ENCODE assay signal across 24 cellular contexts in genomic region chr3:14496351-14496750, GRCh38. TPM values are rescaled to one million over a fixed set of nuclear protein-coding genes. Genes with fewer than 3 reads are reported as not detected.
"Had no signal": no experiment of that assay in that cellular context is flagged by ENCODE, and none has a peak within 500 bp of the region (broad histone marks: within the 10 kb centered on the region; RNA-seq: fewer than 3 reads in every experiment).

No MANE protein-coding gene starts in this region.

- H3K4me3 Mint-ChIP-seq: activated CD8-positive, alpha-beta T cell treated with anti-CD3 and anti-CD28 coated beads, Interleukin-2, amount 10 ng/mL, durations not matched to agents 7 days and 5 days; activated naive CD8-positive, alpha-beta T cell treated with anti-CD3 and anti-CD28 coated beads, Interleukin-2, amount 10 ng/mL, durations not matched to agents 7 days and 5 days; T-helper 17 cell; WTC11 had no signal

- H3K27ac ChIP-seq: adrenal gland, KMS-11 had no signal

- H3K4me2 ChIP-seq: KMS-11 had no signal

- H3K36me3 ChIP-seq: adrenal gland, MG63 had no signal

- H3K4me1 ChIP-seq: adrenal gland had no signal

- H3K27ac Mint-ChIP-seq: activated CD8-positive, alpha-beta T cell treated with anti-CD3 and anti-CD28 coated beads, Interleukin-2, amount 10 ng/mL, durations not matched to agents 7 days and 5 days; activated naive CD8-positive, alpha-beta T cell treated with anti-CD3 and anti-CD28 coated beads, Interleukin-2, amount 10 ng/mL, durations not matched to agents 7 days and 5 days; T-helper 17 cell; WTC11 had no signal

- DNase-seq: activated CD4-positive, alpha-beta T cell treated with anti-CD3 and anti-CD28 coated beads for 48 hours; activated CD4-positive, alpha-beta T cell treated with anti-CD3 and anti-CD28 coated beads, Interleukin-2, amount 50 U/mL, for 4 hours; activated CD4-positive, CD25-positive, alpha-beta regulatory T cell treated with anti-CD3 and anti-CD28 coated beads, Interleukin-2, amount 50 U/mL, for 72 hours; activated CD8-positive, alpha-beta memory T cell treated with anti-CD3 and anti-CD28 coated beads, Interleukin-2, amount 50 U/mL, for 48 hours; activated CD8-positive, alpha-beta T cell treated with anti-CD3 and anti-CD28 coated beads, Interleukin-2, amount 10 ng/mL, durations not matched to agents 7 days and 5 days; activated naive CD4-positive, alpha-beta T cell treated with anti-CD3 and anti-CD28 coated beads, Interleukin-2, amount 50 U/mL, for 16 hours; activated naive CD8-positive, alpha-beta T cell treated with anti-CD3 and anti-CD28 coated beads, Interleukin-2, amount 10 ng/mL, durations not matched to agents 7 days and 5 days; activated T-cell treated with anti-CD3 and anti-CD28 coated beads, Interleukin-2, amount 50 U/mL, for 1 hour; adrenal gland; anterior cingulate cortex; MG63; MV-4-11; NCI-H1105; NCI-H1436; NCI-H187; NCI-H2081; NCI-H446; NCI-H524; PC-3; SHP77 treated with DMSO at 0.1 percent for 48 hours; T-helper 17 cell; T-helper 9 cell had no signal

- ATAC-seq: activated CD8-positive, alpha-beta T cell treated with anti-CD3 and anti-CD28 coated beads, Interleukin-2, amount 10 ng/mL, durations not matched to agents 7 days and 5 days; PC-3; T-helper 17 cell; WTC11 had no signal

- H3K36me3 Mint-ChIP-seq: activated naive CD8-positive, alpha-beta T cell treated with anti-CD3 and anti-CD28 coated beads, Interleukin-2, amount 10 ng/mL, durations not matched to agents 7 days and 5 days; WTC11 had no signal

- H3K4me1 Mint-ChIP-seq: activated naive CD8-positive, alpha-beta T cell treated with anti-CD3 and anti-CD28 coated beads, Interleukin-2, amount 10 ng/mL, durations not matched to agents 7 days and 5 days; T-helper 17 cell had no signal

- H3K9me3 ChIP-seq: adrenal gland, MG63 had no signal

- H3K27me3 ChIP-seq: adrenal gland, MG63 had no signal

- H3K4me3 ChIP-seq: adrenal gland, MG63 had no signal

RNA-seq across cellular contexts. Expression of gene GRIP2, which starts 43.8 kb away (rescaled TPM):
- total RNA-seq: activated CD8-positive, alpha-beta T cell treated with anti-CD3 and anti-CD28 coated beads, Interleukin-2, amount 10 ng/mL, durations not matched to agents 7 days and 5 days; activated naive CD8-positive, alpha-beta T cell treated with anti-CD3 and anti-CD28 coated beads, Interleukin-2, amount 10 ng/mL, durations not matched to agents 7 days and 5 days had no signal
